ENCODE assay signal across 8 cellular contexts in genomic region chr2:38376346-38376682, GRCh38. TPM values are rescaled to one million over a fixed set of nuclear protein-coding genes. Genes with fewer than 3 reads are reported as not detected.
DNase-seq lines count a peak whose midpoint lies in the region; ATAC-seq and TF ChIP-seq lines count a peak whose summit lies in the region.

No MANE protein-coding gene starts in this region.

- no peak for TF ChIP-seq POLR2A in adrenal gland (IDR thresholded peaks at IDR 0.05)

- DNase-seq in EH (ENCODE audit: low read depth) (peak; percentile 70), HUDEP-2 (lab: John Stamatoyannopoulos, UW; ENCODE audit: unreplicated experiment in 76 of 76) (peak in 65 of 76 experiments; percentile 4 to 83 (median 46)), RWPE1 (ENCODE audit: low spot score) (peak; percentile 77), adrenal gland (peak in 5 of 7 donors; percentile 63 to 82 (median 65)), left ventricle myocardium inferior (no peak), psoas muscle (no peak), HEK293T (ENCODE audit: extremely low spot score) (no peak)

- H3K27me3 ChIP-seq in adrenal gland (no peaks in the 10 kb centered on the region), left ventricle myocardium inferior (ENCODE audit: low read depth) (no peaks in the 10 kb centered on the region), psoas muscle (ENCODE audit: insufficient read depth in 3 of 3, low read length in 2 of 3) (no peaks in the 10 kb centered on the region)

- no peaks in the 10 kb centered on the region for H3K36me3 ChIP-seq in adrenal gland (replicated peaks in 1 of 2)
- no peaks in the 10 kb centered on the region for H3K36me3 ChIP-seq in left ventricle myocardium inferior
- H3K36me3 ChIP-seq in psoas muscle (ENCODE audit: insufficient read depth in 1 of 2, low read depth in 1 of 2) = no peaks in the 10 kb centered on the region

- intact Hi-C loops in adrenal gland (cut with DNase I) (no loop called here), left ventricle myocardium inferior (cut with micrococcal nuclease) (no loop called here), psoas muscle (cut with DNase I) (loop anchor here (5.0 to 10.0 kb wide), 5 partner anchors 52 to 368 kb away; no protein-coding TSS in a partner anchor)

- POLR2A ChIA-PET in RWPE1 (lab: Yijun Ruan, JAX; ENCODE audit: low non-redundant PET) = interaction anchor here (0.6 kb wide), 1 partner anchor 89 kb away, joined by 3 read pairs; no protein-coding TSS in a partner anchor
- POLR2A ChIA-PET in HEK293T (lab: Yijun Ruan, JAX) = interaction anchor here (0.6 to 2.8 kb wide), 11 partner anchors 9 to 400 kb away, joined by 3 to 17 read pairs (median 3); no protein-coding TSS in a partner anchor

- H3K4me3 ChIP-seq in adrenal gland (peak overlapping the region; percentile 75 to 94 (median 80)), left ventricle myocardium inferior (peak overlapping the region; percentile 95), psoas muscle (peak overlapping the region; percentile 96)

- H3K27ac ChIP-seq in RWPE1 (peak overlapping the region; percentile 89), adrenal gland (peak overlapping the region; percentile 84 to 100 (median 99)), left ventricle myocardium inferior (replicated peaks) (peak overlapping the region; percentile 100), psoas muscle (peak overlapping the region; percentile 99)

- peak; percentile 30 for ATAC-seq in GM21447 (IDR thresholded peaks at IDR 0.05; ENCODE audit: unreplicated experiment)
- ATAC-seq in psoas muscle = peak; percentile 38 to 65 (median 46)

- CTCF ChIA-PET in RWPE1 (lab: Yijun Ruan, JAX) = interaction anchor here (0.5 to 3.0 kb wide), 16 partner anchors 9 to 552 kb away, joined by 3 to 17 read pairs (median 4); no protein-coding TSS in a partner anchor
- CTCF ChIA-PET in HEK293T (lab: Yijun Ruan, JAX) = interaction anchor here (0.7 to 4.7 kb wide), 12 partner anchors 10 to 401 kb away, joined by 3 to 21 read pairs (median 6); no protein-coding TSS in a partner anchor

- 0 to 1% (median 0%) methylated on average over 5 to 23 of the region's 23 CpGs for WGBS in adrenal gland, 4 donors
- WGBS in psoas muscle, 3 donors = 0 to 1% (median 0%) methylated on average over 10 to 23 of the region's 23 CpGs

- TF ChIP-seq CTCF in RWPE1 (conservative IDR thresholded peaks at IDR 0.05; ENCODE audit: low read depth) = no peak
- TF ChIP-seq CTCF in adrenal gland (IDR thresholded peaks at IDR 0.05) = no peak
- no peak for TF ChIP-seq CTCF in left ventricle myocardium inferior (IDR thresholded peaks at IDR 0.05; ENCODE audit: borderline replicate concordance)
- TF ChIP-seq CTCF in psoas muscle (IDR thresholded peaks at IDR 0.05) = no peak

- H3K9me3 ChIP-seq in adrenal gland (replicated peaks in 1 of 3) = no peaks in the 10 kb centered on the region
- H3K9me3 ChIP-seq in left ventricle myocardium inferior (replicated peaks) = no peaks in the 10 kb centered on the region
- H3K9me3 ChIP-seq in psoas muscle = no peaks in the 10 kb centered on the region

- H3K4me1 ChIP-seq in adrenal gland (replicated peaks in 1 of 2) (peaks cover 18 to 45% of the 10 kb centered on the region in 2 donors), left ventricle myocardium inferior (peaks cover 57% of the 10 kb centered on the region), psoas muscle (peaks cover 37% of the 10 kb centered on the region)

TF ChIP-seq in HEK293T, 16 proteins besides CTCF, POLR2A, EP300 and RAD21:
- TF ChIP-seq LEF1 (IDR thresholded peaks at IDR 0.05; ENCODE audit: borderline replicate concordance) (no peak), CTBP1 (IDR thresholded peaks at IDR 0.05; ENCODE audit: borderline replicate concordance) (no peak), FOXK2 (IDR thresholded peaks at IDR 0.05) (no peak), PKNOX1 (IDR thresholded peaks at IDR 0.05) (no peak), FOXM1 (IDR thresholded peaks at IDR 0.05; ENCODE audit: borderline replicate concordance) (no peak), NFRKB (IDR thresholded peaks at IDR 0.05) (no peak), L3MBTL2 (conservative IDR thresholded peaks at IDR 0.05) (no peak), BHLHE40 (IDR thresholded peaks at IDR 0.05; ENCODE audit: borderline replicate concordance) (no peak), ARNT (IDR thresholded peaks at IDR 0.05) (no peak), ELF4 (IDR thresholded peaks at IDR 0.05) (no peak), HDGF (IDR thresholded peaks at IDR 0.05; ENCODE audit: borderline replicate concordance) (no peak), TARDBP (IDR thresholded peaks at IDR 0.05) (no peak), SUZ12 (IDR thresholded peaks at IDR 0.05) (no peak), FOXA1 (IDR thresholded peaks at IDR 0.05) (no peak), ZNF384 (IDR thresholded peaks at IDR 0.05) (no peak), SP1 (IDR thresholded peaks at IDR 0.05) (no peak)

RNA-seq across cellular contexts. Expression of gene ATL2, which starts 0.8 kb away (rescaled TPM):
- total RNA-seq in adrenal gland (100 to 1,000 TPM in 2 of 8 donors, 10 to 100 TPM in 6; 54.7 to 313 (median 73.9) TPM), left ventricle myocardium inferior (28.4 TPM), psoas muscle (10 to 100 TPM; 51.9 to 98.9 (median 61.5) TPM)
- polyA plus RNA-seq in adrenal gland (10 to 100 TPM; 19.8 to 50.1 (median 30.6) TPM), psoas muscle (10 to 100 TPM; 19.8 to 71.9 (median 40.2) TPM)

Comparison
In these comparisons a context has a peak if more than half of its experiments do, and no peak if none do; other contexts are left out.
1. DNase-seq: peak in EH (single experiment), HUDEP-2 (65 of 76), RWPE1 (single experiment) and adrenal gland (5 of 7); none in left ventricle myocardium inferior (single experiment), psoas muscle (0 of 2) and HEK293T (single experiment).
2. intact Hi-C loops: an anchor here in psoas muscle (5.0 to 10.0 kb wide); none called in adrenal gland and left ventricle myocardium inferior.
3. Peak in every context shown above with its lines, with median percentiles within 50 percentile points of each other: H3K27ac ChIP-seq and H3K4me3 ChIP-seq.